21 cellular contexts compared by ENCODE assay signal in genomic region chr1:234120327-234120944, GRCh38.
"Had no signal": no experiment of that assay in that cellular context is flagged by ENCODE, and none has a peak within 500 bp of the region (broad histone marks: within the 10 kb centered on the region; RNA-seq: fewer than 3 reads in every experiment).

No MANE protein-coding gene starts in this region.

- H3K4me3 ChIP-seq: breast epithelium, Peyer's patch, SJSA1 had no signal

- DNase-seq: activated CD4-positive, alpha-beta T cell treated with anti-CD3 and anti-CD28 coated beads for 48 hours; activated CD4-positive, alpha-beta T cell treated with anti-CD3 and anti-CD28 coated beads, Interleukin-2, amount 50 U/mL, for 4 hours; activated CD4-positive, CD25-positive, alpha-beta regulatory T cell treated with anti-CD3 and anti-CD28 coated beads, Interleukin-2, amount 50 U/mL, for 72 hours; activated CD8-positive, alpha-beta memory T cell treated with anti-CD3 and anti-CD28 coated beads, Interleukin-2, amount 50 U/mL, for 48 hours; activated CD8-positive, alpha-beta T cell treated with anti-CD3 and anti-CD28 coated beads, Interleukin-2, amount 10 ng/mL, durations not matched to agents 7 days and 5 days; activated naive CD4-positive, alpha-beta T cell treated with anti-CD3 and anti-CD28 coated beads, Interleukin-2, amount 50 U/mL, for 16 hours; activated naive CD8-positive, alpha-beta T cell treated with anti-CD3 and anti-CD28 coated beads, Interleukin-2, amount 10 ng/mL, durations not matched to agents 7 days and 5 days; activated T-cell treated with anti-CD3 and anti-CD28 coated beads, Interleukin-2, amount 50 U/mL, for 1 hour; aorta; central memory CD4-positive, alpha-beta T cell; Kasumi-1; NCI-H1048; NCI-H1930; NCI-H2171; NCI-H226; NCI-H526; NCI-H82; Peyer's patch; SHP77 had no signal
